21 cellular contexts compared by ENCODE assay signal in genomic region chr20:63108247-63108646, GRCh38.
"Had no signal": no experiment of that assay in that cellular context is flagged by ENCODE, and none has a peak within 500 bp of the region (broad histone marks: within the 10 kb centered on the region; RNA-seq: fewer than 3 reads in every experiment).

No MANE protein-coding gene starts in this region.

- H2AFZ ChIP-seq: hepatocyte, neural progenitor cell had no signal

- H3K4me1 ChIP-seq: left lung, lower lobe of right lung, neural progenitor cell, psoas muscle had no signal

- H3K36me3 ChIP-seq: left lung, lower lobe of right lung, neural progenitor cell, right lobe of liver, tibial artery had no signal

- FAIRE-seq: colon, frontal cortex, small intestine had no signal

- H3K9ac ChIP-seq: neural progenitor cell had no signal

- H3K79me2 ChIP-seq: hepatocyte had no signal

- H3K4me2 ChIP-seq: hepatocyte, neural progenitor cell had no signal

- H3K27me3 ChIP-seq: hepatocyte, right lobe of liver had no signal

- H3K27ac ChIP-seq: dorsolateral prefrontal cortex, hepatocyte, left lung, lower lobe of right lung, neural progenitor cell, psoas muscle, right lobe of liver, tibial artery had no signal

- H3K4me3 ChIP-seq: dorsolateral prefrontal cortex, hepatocyte, left lung, lower lobe of right lung, neural progenitor cell, psoas muscle, right lobe of liver, tibial artery had no signal

- DNase-seq: caudate nucleus; cerebellar nuclear complex; dorsolateral prefrontal cortex; effector CD4-positive, alpha-beta T cell; left cardiac atrium; lower lobe of right lung; psoas muscle; small intestine; stimulated activated CD4-positive, alpha-beta T cell treated with anti-CD3 and anti-CD28 coated beads, Interleukin-12 subunit alpha, Interleukin-12 subunit beta, amount 100 ng/mL, for 4 hours; stimulated activated CD4-positive, alpha-beta T cell treated with anti-CD3 and anti-CD28 coated beads, Interleukin-1b, Interleukin-23, amount 100 ng/mL, for 48 hours; stimulated activated CD4-positive, alpha-beta T cell treated with anti-CD3 and anti-CD28 coated beads, Interleukin-4, amount 100 ng/mL, for 1 hour; stimulated activated CD8-positive, alpha-beta memory T cell treated with anti-CD3 and anti-CD28 coated beads, Interleukin-4, amount 100 ng/mL, for 48 hours; stimulated activated naive CD4-positive, alpha-beta T cell; stimulated activated naive CD8-positive, alpha-beta T cell treated with anti-CD3 and anti-CD28 coated beads, Interleukin-15, amount 100 ng/mL, for 72 hours; tibial artery had no signal

- ATAC-seq: left cardiac atrium; left lung; lower lobe of right lung; psoas muscle; right lobe of liver; stimulated activated naive CD8-positive, alpha-beta T cell treated with anti-CD3 and anti-CD28 coated beads, Interleukin-15, amount 100 ng/mL, for 72 hours had no signal
